In genomic region chr2:70768585-70769085, GRCh38 we compare ENCODE assay signal across 11 cellular contexts. TPM values are rescaled to one million over a fixed set of nuclear protein-coding genes. Genes with fewer than 3 reads are reported as not detected.
A peak's percentile ranks its signal among the peaks of the same experiment; 100 is the strongest.
DNase-seq lines count a peak whose midpoint lies in the region; ATAC-seq and TF ChIP-seq lines count a peak whose summit lies in the region.
"Had no signal": no experiment of that assay in that cellular context is flagged by ENCODE, and none has a peak within 500 bp of the region (broad histone marks: within the 10 kb centered on the region; RNA-seq: fewer than 3 reads in every experiment).

No MANE protein-coding gene starts in this region.

- no peak for ATAC-seq in activated CD8-positive, alpha-beta T cell treated with anti-CD3 and anti-CD28 coated beads, Interleukin-2, amount 10 ng/mL, durations not matched to agents 7 days and 5 days
- ATAC-seq in HG02623 (IDR thresholded peaks at IDR 0.05; ENCODE audit: unreplicated experiment) = no peak
- ATAC-seq in HG02840 (IDR thresholded peaks at IDR 0.05; ENCODE audit: low FRiP score, unreplicated experiment) = no peak

- no peaks in the 10 kb centered on the region for H3K27me3 ChIP-seq in BE2C
- H3K27me3 ChIP-seq in CD4-positive, alpha-beta memory T cell (ENCODE audit: insufficient read depth, low read length) = peaks cover 29% of the 10 kb centered on the region

- intact Hi-C loops in CD4-positive, alpha-beta memory T cell (cut with micrococcal nuclease) = no loop called here

- peaks cover 41 to 62% of the 10 kb centered on the region in 2 donors for H3K27me3 Mint-ChIP-seq in CD4-positive, alpha-beta memory T cell
- H3K27me3 Mint-ChIP-seq in activated CD8-positive, alpha-beta T cell treated with anti-CD3 and anti-CD28 coated beads, Interleukin-2, amount 10 ng/mL, durations not matched to agents 7 days and 5 days (ENCODE audit: low read depth) = peaks cover 52% of the 10 kb centered on the region
- peaks cover 13 to 30% (median 22%) of the 10 kb centered on the region in 3 donors for H3K27me3 Mint-ChIP-seq in immature natural killer cell (ENCODE audit: low read depth in 3 of 3)

- CTCF ChIA-PET in CD4-positive, alpha-beta memory T cell (lab: Charles Lee; ENCODE audit: partially characterized antibody) = interaction anchor here (1.6 to 1.7 kb wide), 2 partner anchors 16 to 112 kb away, joined by 3 to 6 read pairs; no protein-coding TSS in a partner anchor
- CTCF ChIA-PET in activated CD8-positive, alpha-beta T cell treated with anti-CD3 and anti-CD28 coated beads, Interleukin-2, amount 10 ng/mL, durations not matched to agents 7 days and 5 days (lab: Charles Lee) = interaction anchor here (0.6 to 4.1 kb wide), 16 partner anchors 10 to 464 kb away, joined by 3 to 25 read pairs (median 4); partner anchors contain the start of gene FIGLA

- no peaks in the 10 kb centered on the region for H3K4me1 ChIP-seq in BE2C
- H3K4me1 ChIP-seq in CD4-positive, alpha-beta memory T cell (ENCODE audit: insufficient read depth, low read length) = peaks cover 17% of the 10 kb centered on the region

- H3K36me3 ChIP-seq in BE2C = no peaks in the 10 kb centered on the region
- H3K36me3 ChIP-seq in CD4-positive, alpha-beta memory T cell (ENCODE audit: insufficient read depth, low read length) = no peaks in the 10 kb centered on the region
- H3K36me3 ChIP-seq: transverse colon had no signal

- no peak overlapping the region for H3K27ac ChIP-seq in CD4-positive, alpha-beta memory T cell (ENCODE audit: low read depth, low read length)
- H3K27ac ChIP-seq: transverse colon had no signal

- H3K9me3 Mint-ChIP-seq in CD4-positive, alpha-beta memory T cell = peaks cover 0 to 3% (median 0%) of the 10 kb centered on the region in 8 donors
- H3K9me3 Mint-ChIP-seq in activated CD8-positive, alpha-beta T cell treated with anti-CD3 and anti-CD28 coated beads, Interleukin-2, amount 10 ng/mL, durations not matched to agents 7 days and 5 days (ENCODE audit: insufficient read depth) = no peaks in the 10 kb centered on the region
- H3K9me3 Mint-ChIP-seq in immature natural killer cell = no peaks in the 10 kb centered on the region

- H3K4me1 Mint-ChIP-seq in CD4-positive, alpha-beta memory T cell = peaks cover 8 to 17% (median 13%) of the 10 kb centered on the region in 4 donors
- peaks cover 12% of the 10 kb centered on the region for H3K4me1 Mint-ChIP-seq in activated CD8-positive, alpha-beta T cell treated with anti-CD3 and anti-CD28 coated beads, Interleukin-2, amount 10 ng/mL, durations not matched to agents 7 days and 5 days (ENCODE audit: low read depth)
- H3K4me1 Mint-ChIP-seq in immature natural killer cell = peaks cover 15% of the 10 kb centered on the region in 2 donors

- no peaks in the 10 kb centered on the region for H3K36me3 Mint-ChIP-seq in CD4-positive, alpha-beta memory T cell
- no peaks in the 10 kb centered on the region for H3K36me3 Mint-ChIP-seq in activated CD8-positive, alpha-beta T cell treated with anti-CD3 and anti-CD28 coated beads, Interleukin-2, amount 10 ng/mL, durations not matched to agents 7 days and 5 days (ENCODE audit: low read depth)
- no peaks in the 10 kb centered on the region for H3K36me3 Mint-ChIP-seq in immature natural killer cell

- POLR2A ChIA-PET in CD4-positive, alpha-beta memory T cell (lab: Charles Lee; ENCODE audit: partially characterized antibody) = no interaction called here
- POLR2A ChIA-PET in activated CD8-positive, alpha-beta T cell treated with anti-CD3 and anti-CD28 coated beads, Interleukin-2, amount 10 ng/mL, durations not matched to agents 7 days and 5 days (lab: Charles Lee) = no interaction called here

- H3K9me3 ChIP-seq in BE2C = no peaks in the 10 kb centered on the region
- no peaks in the 10 kb centered on the region for H3K9me3 ChIP-seq in CD4-positive, alpha-beta memory T cell (ENCODE audit: control insufficient read depth in 1 of 2, low read length in 2 of 2)
- H3K9me3 ChIP-seq: transverse colon had no signal

- no peak for DNase-seq in BE2C
- no peak for DNase-seq in CD4-positive, alpha-beta memory T cell
- DNase-seq in activated CD8-positive, alpha-beta T cell treated with anti-CD3 and anti-CD28 coated beads, Interleukin-2, amount 10 ng/mL, durations not matched to agents 7 days and 5 days = no peak
- DNase-seq in immature natural killer cell = no peak
- DNase-seq in DMS79 (lab: John Stamatoyannopoulos, UW) = no peak
- DNase-seq in DMS153 (lab: John Stamatoyannopoulos, UW) = no peak
- DNase-seq: OCI-M1 had no signal

- peak overlapping the region in 1 of 7 donors; percentile 59 for H3K27ac Mint-ChIP-seq in CD4-positive, alpha-beta memory T cell
- H3K27ac Mint-ChIP-seq in activated CD8-positive, alpha-beta T cell treated with anti-CD3 and anti-CD28 coated beads, Interleukin-2, amount 10 ng/mL, durations not matched to agents 7 days and 5 days = no peak overlapping the region
- H3K27ac Mint-ChIP-seq in immature natural killer cell = peak overlapping the region in 1 of 6 donors; percentile 17

- no peak for TF ChIP-seq CTCF in BE2C (IDR thresholded peaks at IDR 0.05; ENCODE audit: low read depth, low read length)

- H3K4me3 Mint-ChIP-seq in CD4-positive, alpha-beta memory T cell = peak overlapping the region; percentile 33 to 87 (median 60)
- peak overlapping the region; percentile 60 for H3K4me3 Mint-ChIP-seq in activated CD8-positive, alpha-beta T cell treated with anti-CD3 and anti-CD28 coated beads, Interleukin-2, amount 10 ng/mL, durations not matched to agents 7 days and 5 days
- peak overlapping the region; percentile 62 to 72 (median 69) for H3K4me3 Mint-ChIP-seq in immature natural killer cell

- H3K4me3 ChIP-seq in BE2C (ENCODE audit: low read depth, low read length) = peak overlapping the region; percentile 17; the same call in 1 of the 2 replicates
- no peak overlapping the region for H3K4me3 ChIP-seq in CD4-positive, alpha-beta memory T cell (ENCODE audit: low read length in 2 of 2)

RNA-seq across cellular contexts. Expression of gene ADD2, which starts 0.6 kb away (rescaled TPM):
- 16.2 TPM for polyA plus RNA-seq in BE2C (2012; ENCODE audit: insufficient read depth, insufficient read length, low read depth)
- total RNA-seq in CD4-positive, alpha-beta memory T cell = 1 to 10 TPM in 1 of 2 experiments, under 1 TPM in 1; 0.94 to 1.1 TPM
- polyA plus RNA-seq in CD4-positive, alpha-beta memory T cell = under 1 TPM in 1 of 2 donors, not detected in 1; 0.41 TPM
- 10 to 100 TPM; 12.8 to 14.2 TPM for total RNA-seq in activated CD8-positive, alpha-beta T cell treated with anti-CD3 and anti-CD28 coated beads, Interleukin-2, amount 10 ng/mL, durations not matched to agents 7 days and 5 days
- polyA plus RNA-seq in immature natural killer cell = not detected

RNA-seq across cellular contexts. Expression of gene FIGLA, which starts 21.8 kb away (rescaled TPM):
- polyA plus RNA-seq in BE2C (2012; ENCODE audit: insufficient read depth, insufficient read length, low read depth) = not detected
- total RNA-seq in CD4-positive, alpha-beta memory T cell = not detected
- polyA plus RNA-seq in CD4-positive, alpha-beta memory T cell = not detected
- not detected for total RNA-seq in activated CD8-positive, alpha-beta T cell treated with anti-CD3 and anti-CD28 coated beads, Interleukin-2, amount 10 ng/mL, durations not matched to agents 7 days and 5 days
- polyA plus RNA-seq in immature natural killer cell = under 1 TPM in 1 of 3 donors, not detected in 2; 0.53 TPM
- total RNA-seq: kidney epithelial cell, transverse colon had no signal

RNA-seq across cellular contexts. Expression of gene CLEC4F, which starts 51.8 kb away (rescaled TPM):
- not detected for polyA plus RNA-seq in BE2C (2012; ENCODE audit: insufficient read depth, insufficient read length, low read depth)
- not detected for total RNA-seq in CD4-positive, alpha-beta memory T cell
- polyA plus RNA-seq in CD4-positive, alpha-beta memory T cell = not detected
- not detected for total RNA-seq in activated CD8-positive, alpha-beta T cell treated with anti-CD3 and anti-CD28 coated beads, Interleukin-2, amount 10 ng/mL, durations not matched to agents 7 days and 5 days
- polyA plus RNA-seq in immature natural killer cell = not detected
- total RNA-seq: kidney epithelial cell had no signal

Comparison
In these comparisons a context has a peak if more than half of its experiments do, and no peak if none do; other contexts are left out.
1. RNA of gene ADD2, which starts 0.6 kb away (total RNA-seq): 12.8 to 14.2 TPM in activated CD8-positive, alpha-beta T cell treated with anti-CD3 and anti-CD28 coated beads, Interleukin-2, amount 10 ng/mL, durations not matched to agents 7 days and 5 days; 0.94 to 1.1 TPM in CD4-positive, alpha-beta memory T cell; every median in the first group is over 4 times any median in the second.
2. Peak in every context shown above with its lines, with median percentiles within 50 percentile points of each other: H3K4me3 Mint-ChIP-seq.